In genomic region chr11:65672180-65672860, GRCh38 we compare ENCODE assay signal across 21 cellular contexts. TPM values are rescaled to one million over a fixed set of nuclear protein-coding genes. Genes with fewer than 3 reads are reported as not detected.
DNase-seq lines count a peak whose midpoint lies in the region; ATAC-seq, FAIRE-seq and TF ChIP-seq lines count a peak whose summit lies in the region.
"Had no signal": no experiment of that assay in that cellular context is flagged by ENCODE, and none has a peak within 500 bp of the region (broad histone marks: within the 10 kb centered on the region; RNA-seq: fewer than 3 reads in every experiment).

No MANE protein-coding gene starts in this region.

- H3K79me2 ChIP-seq in K562 (ENCODE audit: control insufficient read depth, insufficient read depth, low read length), result no peaks in the 10 kb centered on the region

- no peak for TF ChIP-seq EP300 in K562 (IDR thresholded peaks at IDR 0.05; ENCODE audit: low read length)

- no peak overlapping the region for H3K9ac ChIP-seq in K562 (ENCODE audit: insufficient read depth in 1 of 2, low read depth in 2 of 2, low read length in 2 of 2)

- TF ChIP-seq RAD21 in K562 (CRISPR knock-in tag; conservative IDR thresholded peaks at IDR 0.05 in 1 of 2, IDR thresholded peaks at IDR 0.05 in 1 of 2), result no peak

- H3K27ac Mint-ChIP-seq in activated CD8-positive, alpha-beta T cell treated with anti-CD3 and anti-CD28 coated beads for 36 hours, result no peak overlapping the region
- H3K27ac Mint-ChIP-seq in activated CD8-positive, alpha-beta T cell treated with anti-CD3 and anti-CD28 coated beads, Interleukin-2, amount 10 ng/mL, durations not matched to agents 7 days and 5 days, result no peak overlapping the region

- H4K20me1 ChIP-seq in K562 (replicated peaks; ENCODE audit: control insufficient read depth, insufficient read depth, low read length), result no peaks in the 10 kb centered on the region

- TF ChIP-seq CTCF in activated CD8-positive, alpha-beta T cell treated with anti-CD3 and anti-CD28 coated beads for 36 hours (IDR thresholded peaks at IDR 0.05), result no peak
- no peak for TF ChIP-seq CTCF in K562 (IDR thresholded peaks at IDR 0.05 in 2 of 3, conservative IDR thresholded peaks at IDR 0.05 in 1 of 3; ENCODE audit: insufficient read depth in 2 of 3, low read depth in 1 of 3, low read length in 3 of 3)

- no peaks in the 10 kb centered on the region for H3K27me3 Mint-ChIP-seq in activated CD8-positive, alpha-beta T cell treated with anti-CD3 and anti-CD28 coated beads for 36 hours
- H3K27me3 Mint-ChIP-seq in activated CD8-positive, alpha-beta T cell treated with anti-CD3 and anti-CD28 coated beads, Interleukin-2, amount 10 ng/mL, durations not matched to agents 7 days and 5 days (ENCODE audit: low read depth), result no peaks in the 10 kb centered on the region

- intact Hi-C loops in activated CD8-positive, alpha-beta T cell treated with anti-CD3 and anti-CD28 coated beads for 36 hours (cut with micrococcal nuclease), result no loop called here
- intact Hi-C loops in K562 (cut with micrococcal nuclease), result no loop called here

- no peak overlapping the region for H3K4me3 Mint-ChIP-seq in activated CD8-positive, alpha-beta T cell treated with anti-CD3 and anti-CD28 coated beads for 36 hours
- no peak overlapping the region for H3K4me3 Mint-ChIP-seq in activated CD8-positive, alpha-beta T cell treated with anti-CD3 and anti-CD28 coated beads, Interleukin-2, amount 10 ng/mL, durations not matched to agents 7 days and 5 days

- ATAC-seq in activated CD8-positive, alpha-beta T cell treated with anti-CD3 and anti-CD28 coated beads for 36 hours, result peak; percentile 71
- ATAC-seq in activated CD8-positive, alpha-beta T cell treated with anti-CD3 and anti-CD28 coated beads, Interleukin-2, amount 10 ng/mL, durations not matched to agents 7 days and 5 days, result no peak
- no peak for ATAC-seq in K562
- ATAC-seq in HG03280 (IDR thresholded peaks at IDR 0.05; ENCODE audit: unreplicated experiment), result no peak

- peak; percentile 17 for DNase-seq in activated CD8-positive, alpha-beta T cell treated with anti-CD3 and anti-CD28 coated beads for 36 hours
- no peak for DNase-seq in activated CD8-positive, alpha-beta T cell treated with anti-CD3 and anti-CD28 coated beads, Interleukin-2, amount 10 ng/mL, durations not matched to agents 7 days and 5 days
- DNase-seq in GM18507 (ENCODE audit: extremely low spot score, insufficient read length, low read depth) (no peak), K562 (ENCODE audit: extremely low read depth in 1 of 4, low spot score in 3 of 4) (no peak), small intestine (no peak), NCI-H345 (lab: John Stamatoyannopoulos, UW) (no peak), CD1c-positive myeloid dendritic cell (ENCODE audit: extremely low spot score) (no peak)
- DNase-seq: C1 segment of cervical spinal cord, DMS153, IMR-90, Kasumi-1, NCI-H1105, NCI-H1694, NCI-H2107, NCI-H2227 treated with DMSO at 0.1 percent for 48 hours, NCI-H526 treated with DMSO at 0.1 percent for 48 hours had no signal

- POLR2A ChIA-PET in activated CD8-positive, alpha-beta T cell treated with anti-CD3 and anti-CD28 coated beads for 36 hours (lab: Charles Lee), result interaction anchor here (0.7 kb wide), 1 partner anchor 270 kb away, joined by 3 read pairs; no protein-coding TSS in a partner anchor
- POLR2A ChIA-PET in activated CD8-positive, alpha-beta T cell treated with anti-CD3 and anti-CD28 coated beads, Interleukin-2, amount 10 ng/mL, durations not matched to agents 7 days and 5 days (lab: Charles Lee), result interaction anchor here (0.7 kb wide), 1 partner anchor 11 kb away, joined by 4 read pairs; no protein-coding TSS in a partner anchor
- POLR2A ChIA-PET in K562 (lab: Yijun Ruan, JAX), result interaction anchor here (0.8 to 1.0 kb wide), 2 partner anchors 9 to 13 kb away, joined by 3 read pairs; no protein-coding TSS in a partner anchor

- H3K9me3 ChIP-seq in K562 (replicated peaks; ENCODE audit: control insufficient read depth, insufficient read depth, low read depth, low read length) (no peaks in the 10 kb centered on the region), small intestine (ENCODE audit: control insufficient read depth, low read depth) (no peaks in the 10 kb centered on the region)
- H3K9me3 ChIP-seq: SJSA1 had no signal

- H3K9me3 Mint-ChIP-seq in activated CD8-positive, alpha-beta T cell treated with anti-CD3 and anti-CD28 coated beads for 36 hours, result no peaks in the 10 kb centered on the region
- H3K9me3 Mint-ChIP-seq in activated CD8-positive, alpha-beta T cell treated with anti-CD3 and anti-CD28 coated beads, Interleukin-2, amount 10 ng/mL, durations not matched to agents 7 days and 5 days (ENCODE audit: insufficient read depth), result no peaks in the 10 kb centered on the region

- H3K9me1 ChIP-seq in K562 (ENCODE audit: control insufficient read depth, insufficient read depth, low read length), result no peaks in the 10 kb centered on the region

- H3K4me1 ChIP-seq in K562 (replicated peaks in 1 of 2; ENCODE audit: control insufficient read depth in 2 of 2, insufficient read depth in 2 of 2, low read length in 2 of 2) (no peaks in the 10 kb centered on the region), small intestine (ENCODE audit: control insufficient read depth in 2 of 2, insufficient read depth in 1 of 2, low read depth in 1 of 2, low read length in 1 of 2) (no peaks in the 10 kb centered on the region)
- H3K4me1 ChIP-seq: SJSA1 had no signal

- FAIRE-seq in GM18507 (lab: Jason Lieb, UNC) (peak; percentile 33), K562 (lab: Jason Lieb, UNC) (no peak), small intestine (lab: Jason Lieb, UNC) (peak; percentile 10)
- FAIRE-seq: A204.1, GM19239 had no signal

- no peak for TF ChIP-seq POLR2A in K562 (conservative IDR thresholded peaks at IDR 0.05)

- H3K27ac ChIP-seq in K562 (ENCODE audit: extremely low read depth, low read depth, low read length) (no peak overlapping the region), small intestine (ENCODE audit: low read depth in 1 of 2, low read length in 1 of 2) (no peak overlapping the region)
- H3K27ac ChIP-seq: RWPE1, SJSA1 had no signal

- peaks cover 3% of the 10 kb centered on the region for H3K4me1 Mint-ChIP-seq in activated CD8-positive, alpha-beta T cell treated with anti-CD3 and anti-CD28 coated beads for 36 hours (ENCODE audit: low read depth)
- no peaks in the 10 kb centered on the region for H3K4me1 Mint-ChIP-seq in activated CD8-positive, alpha-beta T cell treated with anti-CD3 and anti-CD28 coated beads, Interleukin-2, amount 10 ng/mL, durations not matched to agents 7 days and 5 days (ENCODE audit: low read depth)

- no peaks in the 10 kb centered on the region for H3K36me3 Mint-ChIP-seq in activated CD8-positive, alpha-beta T cell treated with anti-CD3 and anti-CD28 coated beads for 36 hours (ENCODE audit: low read depth)
- no peaks in the 10 kb centered on the region for H3K36me3 Mint-ChIP-seq in activated CD8-positive, alpha-beta T cell treated with anti-CD3 and anti-CD28 coated beads, Interleukin-2, amount 10 ng/mL, durations not matched to agents 7 days and 5 days (ENCODE audit: low read depth)

- H3K4me3 ChIP-seq in K562 (no peak overlapping the region), small intestine (ENCODE audit: low read depth in 1 of 2, low read length in 2 of 2) (no peak overlapping the region)
- H3K4me3 ChIP-seq: SJSA1 had no signal

- in situ Hi-C loops in K562 (cut with MboI), result no loop called here

- CTCF ChIA-PET in activated CD8-positive, alpha-beta T cell treated with anti-CD3 and anti-CD28 coated beads for 36 hours (lab: Charles Lee), result interaction anchor here (0.7 to 1.5 kb wide), 3 partner anchors 20 to 216 kb away, joined by 3 to 5 read pairs (median 3); partner anchors contain the start of gene FIBP
- CTCF ChIA-PET in activated CD8-positive, alpha-beta T cell treated with anti-CD3 and anti-CD28 coated beads, Interleukin-2, amount 10 ng/mL, durations not matched to agents 7 days and 5 days (lab: Charles Lee), result interaction anchor here (0.9 to 1.0 kb wide), 3 partner anchors 34 to 350 kb away, joined by 3 read pairs; no protein-coding TSS in a partner anchor
- CTCF ChIA-PET in K562 (lab: Yijun Ruan, JAX; ENCODE audit: low intra/inter-chr PET ratio), result no interaction called here

- no peaks in the 10 kb centered on the region for H3K36me3 ChIP-seq in K562 (ENCODE audit: control insufficient read depth, insufficient read depth, low read length)
- H3K36me3 ChIP-seq in small intestine (ENCODE audit: control insufficient read depth in 2 of 2, insufficient read depth in 2 of 2, low read length in 2 of 2), result no peaks in the 10 kb centered on the region
- H3K36me3 ChIP-seq: SJSA1 had no signal

- no peak overlapping the region for H2AFZ ChIP-seq in K562 (ENCODE audit: low read depth, low read length)

- H3K27me3 ChIP-seq in K562 (ENCODE audit: control insufficient read depth in 2 of 2, insufficient read depth in 2 of 2, low read length in 2 of 2) (no peaks in the 10 kb centered on the region), small intestine (ENCODE audit: control insufficient read depth in 2 of 2, insufficient read depth in 2 of 2, low read length in 2 of 2) (no peaks in the 10 kb centered on the region)

- H3K4me2 ChIP-seq in K562 (ENCODE audit: insufficient read depth, low read length), result no peak overlapping the region

- no TSS peak for BruUV-seq in K562 (replicated peaks; lab: Mats Ljungman, UMichigan)

RNA-seq across cellular contexts. Expression of gene RELA, which starts 9.6 kb away (rescaled TPM):
- 10 to 100 TPM; 65.6 to 72.5 TPM for total RNA-seq in activated CD8-positive, alpha-beta T cell treated with anti-CD3 and anti-CD28 coated beads for 36 hours
- total RNA-seq in activated CD8-positive, alpha-beta T cell treated with anti-CD3 and anti-CD28 coated beads, Interleukin-2, amount 10 ng/mL, durations not matched to agents 7 days and 5 days, result 10 to 100 TPM; 72.5 to 82.4 TPM
- total RNA-seq in K562 (2011; cell fraction: chromatin; rRNA removed; ENCODE audit: low replicate concordance), result 79.5 and 201 TPM in 2 replicates
- total RNA-seq in K562 (2011; cell fraction: nucleolus; rRNA removed), result 107 and 114 TPM in 2 replicates
- 101 and 117 TPM in 2 replicates for total RNA-seq in K562 (2011; cell fraction: nucleoplasm; rRNA removed)
- total RNA-seq in K562 (2014; rRNA removed), result 33.4 and 37.6 TPM in 2 replicates
- 13.6 and 14.2 TPM in 2 replicates for total RNA-seq in K562 (2014; rRNA removed; fragmentation: Illumina TruSeq; extraction: Trizol)
- 20.6 and 21.0 TPM in 2 replicates for total RNA-seq in K562 (2015; rRNA removed; fragmentation: Illumina TruSeq; extraction: Trizol)
- total RNA-seq in K562 (2021), result 52.2 and 62.0 TPM in 2 replicates
- 17.0 and 30.8 TPM in 2 replicates for polyA plus RNA-seq in K562 (2011; rRNA removed)
- polyA plus RNA-seq in K562 (2011; cell fraction: cytosol; rRNA removed), result 15.4 and 23.1 TPM in 2 replicates
- 129 and 168 TPM in 2 replicates for polyA plus RNA-seq in K562 (2011; cell fraction: nucleus; rRNA removed)
- polyA plus RNA-seq in K562 (2012), result 45.8 and 53.1 TPM in 2 replicates
- polyA plus RNA-seq in K562 (2014; fragmentation: Illumina TruSeq; extraction: Trizol), result 46.8 and 67.4 TPM in 2 replicates
- polyA plus RNA-seq in K562 (2014; fragmentation: Nextera tagmentation; extraction: Ambion mirVana), result 1 to 10 TPM; 6.0 to 6.4 TPM
- 30.1 and 31.1 TPM in 2 replicates for polyA plus RNA-seq in K562 (2014; rRNA removed)
- polyA minus RNA-seq in K562 (2011; rRNA and poly(A)+ RNA removed), result 24.3 and 24.4 TPM in 2 replicates
- polyA minus RNA-seq in K562 (2011; cell fraction: cytosol; rRNA and poly(A)+ RNA removed), result 25.8 and 34.8 TPM in 2 replicates
- polyA minus RNA-seq in K562 (2011; cell fraction: nucleus; rRNA and poly(A)+ RNA removed), result 58.0 and 73.5 TPM in 2 replicates
- polyA plus RNA-seq in small intestine, result 10 to 100 TPM; 32.2 to 40.5 (median 33.0) TPM

RNA-seq across cellular contexts. Expression of gene SIPA1, which starts 34.4 kb away (rescaled TPM):
- total RNA-seq in activated CD8-positive, alpha-beta T cell treated with anti-CD3 and anti-CD28 coated beads for 36 hours, result 100 to 1,000 TPM; 172 to 180 TPM
- total RNA-seq in activated CD8-positive, alpha-beta T cell treated with anti-CD3 and anti-CD28 coated beads, Interleukin-2, amount 10 ng/mL, durations not matched to agents 7 days and 5 days, result 100 to 1,000 TPM; 245 to 274 TPM
- total RNA-seq in K562 (2011; cell fraction: chromatin; rRNA removed; ENCODE audit: low replicate concordance), result 26.8 and 126 TPM in 2 replicates
- 79.4 and 96.4 TPM in 2 replicates for total RNA-seq in K562 (2011; cell fraction: nucleolus; rRNA removed)
- 35.7 and 43.0 TPM in 2 replicates for total RNA-seq in K562 (2011; cell fraction: nucleoplasm; rRNA removed)
- total RNA-seq in K562 (2014; rRNA removed), result 45.7 and 56.0 TPM in 2 replicates
- 12.4 and 14.2 TPM in 2 replicates for total RNA-seq in K562 (2014; rRNA removed; fragmentation: Illumina TruSeq; extraction: Trizol)
- 28.3 and 29.2 TPM in 2 replicates for total RNA-seq in K562 (2015; rRNA removed; fragmentation: Illumina TruSeq; extraction: Trizol)
- total RNA-seq in K562 (2021), result 83.1 and 85.8 TPM in 2 replicates
- polyA plus RNA-seq in K562 (2011; rRNA removed), result 16.8 and 31.3 TPM in 2 replicates
- 19.5 and 74.2 TPM in 2 replicates for polyA plus RNA-seq in K562 (2011; cell fraction: cytosol; rRNA removed)
- 72.0 and 175 TPM in 2 replicates for polyA plus RNA-seq in K562 (2011; cell fraction: nucleus; rRNA removed)
- polyA plus RNA-seq in K562 (2012), result 54.8 and 65.0 TPM in 2 replicates
- 15.5 and 30.0 TPM in 2 replicates for polyA plus RNA-seq in K562 (2014; fragmentation: Illumina TruSeq; extraction: Trizol)
- polyA plus RNA-seq in K562 (2014; fragmentation: Nextera tagmentation; extraction: Ambion mirVana), result 1 to 10 TPM in 1 of 2 experiments, under 1 TPM in 1; 0.25 to 1.4 TPM
- 34.7 and 37.2 TPM in 2 replicates for polyA plus RNA-seq in K562 (2014; rRNA removed)
- 15.4 and 26.3 TPM in 2 replicates for polyA minus RNA-seq in K562 (2011; rRNA and poly(A)+ RNA removed)
- polyA minus RNA-seq in K562 (2011; cell fraction: cytosol; rRNA and poly(A)+ RNA removed), result 43.1 and 44.1 TPM in 2 replicates
- polyA minus RNA-seq in K562 (2011; cell fraction: nucleus; rRNA and poly(A)+ RNA removed), result 26.3 and 33.0 TPM in 2 replicates
- 10 to 100 TPM; 21.7 to 45.2 (median 41.1) TPM for polyA plus RNA-seq in small intestine

RNA-seq across cellular contexts. Expression of gene KAT5, which starts 39.7 kb away (rescaled TPM):
- total RNA-seq in activated CD8-positive, alpha-beta T cell treated with anti-CD3 and anti-CD28 coated beads for 36 hours, result 10 to 100 TPM; 67.7 to 71.8 TPM
- 10 to 100 TPM; 63.2 to 68.7 TPM for total RNA-seq in activated CD8-positive, alpha-beta T cell treated with anti-CD3 and anti-CD28 coated beads, Interleukin-2, amount 10 ng/mL, durations not matched to agents 7 days and 5 days
- 44.9 and 134 TPM in 2 replicates for total RNA-seq in K562 (2011; cell fraction: chromatin; rRNA removed; ENCODE audit: low replicate concordance)
- total RNA-seq in K562 (2011; cell fraction: nucleolus; rRNA removed), result 81.0 and 82.1 TPM in 2 replicates
- total RNA-seq in K562 (2011; cell fraction: nucleoplasm; rRNA removed), result 51.7 and 58.3 TPM in 2 replicates
- total RNA-seq in K562 (2014; rRNA removed) (59.6 and 74.1 TPM in 2 replicates), K562 (2014; rRNA removed; fragmentation: Illumina TruSeq; extraction: Trizol) (28.8 and 34.4 TPM in 2 replicates), K562 (2015; rRNA removed; fragmentation: Illumina TruSeq; extraction: Trizol) (52.7 and 57.5 TPM in 2 replicates), K562 (2021) (68.3 and 76.8 TPM in 2 replicates)
- polyA plus RNA-seq in K562 (2011; rRNA removed) (42.4 and 57.9 TPM in 2 replicates), K562 (2014; fragmentation: Illumina TruSeq; extraction: Trizol) (63.3 and 66.5 TPM in 2 replicates), K562 (2014; fragmentation: Nextera tagmentation; extraction: Ambion mirVana) (10 to 100 TPM in 1 of 2 experiments, 1 to 10 TPM in 1; 3.6 to 12.9 TPM), K562 (2014; rRNA removed) (68.4 and 75.4 TPM in 2 replicates), small intestine (10 to 100 TPM; 68.2 to 76.7 (median 73.9) TPM)
- polyA plus RNA-seq in K562 (2011; cell fraction: cytosol; rRNA removed), result 44.4 and 53.1 TPM in 2 replicates
- polyA plus RNA-seq in K562 (2011; cell fraction: nucleus; rRNA removed), result 70.2 and 76.3 TPM in 2 replicates
- polyA plus RNA-seq in K562 (2012), result 52.3 and 56.9 TPM in 2 replicates
- 47.1 and 62.6 TPM in 2 replicates for polyA minus RNA-seq in K562 (2011; rRNA and poly(A)+ RNA removed)
- 27.5 and 38.4 TPM in 2 replicates for polyA minus RNA-seq in K562 (2011; cell fraction: cytosol; rRNA and poly(A)+ RNA removed)
- polyA minus RNA-seq in K562 (2011; cell fraction: nucleus; rRNA and poly(A)+ RNA removed), result 32.3 and 44.0 TPM in 2 replicates

RNA-seq across cellular contexts. Expression of gene RNASEH2C, which starts 48.3 kb away (rescaled TPM):
- total RNA-seq in activated CD8-positive, alpha-beta T cell treated with anti-CD3 and anti-CD28 coated beads for 36 hours, result 100 to 1,000 TPM; 101 to 109 TPM
- 10 to 100 TPM; 88.0 to 92.3 TPM for total RNA-seq in activated CD8-positive, alpha-beta T cell treated with anti-CD3 and anti-CD28 coated beads, Interleukin-2, amount 10 ng/mL, durations not matched to agents 7 days and 5 days
- total RNA-seq in K562 (2011; cell fraction: chromatin; rRNA removed; ENCODE audit: low replicate concordance), result 43.1 and 99.3 TPM in 2 replicates
- 62.9 and 67.9 TPM in 2 replicates for total RNA-seq in K562 (2011; cell fraction: nucleolus; rRNA removed)
- 55.1 and 61.4 TPM in 2 replicates for total RNA-seq in K562 (2011; cell fraction: nucleoplasm; rRNA removed)
- total RNA-seq in K562 (2014; rRNA removed), result 64.4 and 78.1 TPM in 2 replicates
- 9.0 and 11.7 TPM in 2 replicates for total RNA-seq in K562 (2014; rRNA removed; fragmentation: Illumina TruSeq; extraction: Trizol)
- 15.1 and 15.6 TPM in 2 replicates for total RNA-seq in K562 (2015; rRNA removed; fragmentation: Illumina TruSeq; extraction: Trizol)
- 78.2 and 87.2 TPM in 2 replicates for total RNA-seq in K562 (2021)
- 33.2 and 33.8 TPM in 2 replicates for polyA plus RNA-seq in K562 (2011; rRNA removed)
- 33.5 and 84.3 TPM in 2 replicates for polyA plus RNA-seq in K562 (2011; cell fraction: cytosol; rRNA removed)
- 65.0 and 106 TPM in 2 replicates for polyA plus RNA-seq in K562 (2011; cell fraction: nucleus; rRNA removed)
- polyA plus RNA-seq in K562 (2012), result 32.9 and 41.4 TPM in 2 replicates
- polyA plus RNA-seq in K562 (2014; fragmentation: Illumina TruSeq; extraction: Trizol), result 15.6 and 15.9 TPM in 2 replicates
- 1 to 10 TPM; 5.4 to 9.4 TPM for polyA plus RNA-seq in K562 (2014; fragmentation: Nextera tagmentation; extraction: Ambion mirVana)
- 63.2 and 75.9 TPM in 2 replicates for polyA plus RNA-seq in K562 (2014; rRNA removed)
- 10.3 and 11.0 TPM in 2 replicates for polyA minus RNA-seq in K562 (2011; rRNA and poly(A)+ RNA removed)
- polyA minus RNA-seq in K562 (2011; cell fraction: cytosol; rRNA and poly(A)+ RNA removed), result 9.4 and 19.7 TPM in 2 replicates
- polyA minus RNA-seq in K562 (2011; cell fraction: nucleus; rRNA and poly(A)+ RNA removed), result 27.5 and 27.6 TPM in 2 replicates
- 10 to 100 TPM; 50.1 to 65.1 (median 50.3) TPM for polyA plus RNA-seq in small intestine

RNA-seq across cellular contexts. Expression of gene PCNX3, which starts 56.7 kb away (rescaled TPM):
- total RNA-seq in activated CD8-positive, alpha-beta T cell treated with anti-CD3 and anti-CD28 coated beads for 36 hours, result 10 to 100 TPM; 34.3 to 34.4 TPM
- 10 to 100 TPM; 50.1 to 54.8 TPM for total RNA-seq in activated CD8-positive, alpha-beta T cell treated with anti-CD3 and anti-CD28 coated beads, Interleukin-2, amount 10 ng/mL, durations not matched to agents 7 days and 5 days
- total RNA-seq in K562 (2011; cell fraction: chromatin; rRNA removed; ENCODE audit: low replicate concordance), result 75.0 and 267 TPM in 2 replicates
- total RNA-seq in K562 (2011; cell fraction: nucleolus; rRNA removed), result 170 and 187 TPM in 2 replicates
- 110 and 119 TPM in 2 replicates for total RNA-seq in K562 (2011; cell fraction: nucleoplasm; rRNA removed)
- total RNA-seq in K562 (2014; rRNA removed) (21.3 and 24.3 TPM in 2 replicates), K562 (2014; rRNA removed; fragmentation: Illumina TruSeq; extraction: Trizol) (2.5 and 4.3 TPM in 2 replicates), K562 (2015; rRNA removed; fragmentation: Illumina TruSeq; extraction: Trizol) (13.9 and 14.1 TPM in 2 replicates), K562 (2021) (40.0 and 47.8 TPM in 2 replicates)
- polyA plus RNA-seq in K562 (2011; rRNA removed) (9.2 and 19.0 TPM in 2 replicates), K562 (2014; fragmentation: Illumina TruSeq; extraction: Trizol) (12.8 and 28.6 TPM in 2 replicates), K562 (2014; fragmentation: Nextera tagmentation; extraction: Ambion mirVana) (under 1 TPM; 0.11 to 0.29 TPM), K562 (2014; rRNA removed) (30.1 and 32.8 TPM in 2 replicates), small intestine (10 to 100 TPM; 12.7 to 25.7 (median 18.6) TPM)
- 17.7 and 33.4 TPM in 2 replicates for polyA plus RNA-seq in K562 (2011; cell fraction: cytosol; rRNA removed)
- 87.8 and 157 TPM in 2 replicates for polyA plus RNA-seq in K562 (2011; cell fraction: nucleus; rRNA removed)
- polyA plus RNA-seq in K562 (2012), result 25.3 and 40.1 TPM in 2 replicates
- 8.4 and 10.6 TPM in 2 replicates for polyA minus RNA-seq in K562 (2011; rRNA and poly(A)+ RNA removed)
- 25.9 and 35.1 TPM in 2 replicates for polyA minus RNA-seq in K562 (2011; cell fraction: cytosol; rRNA and poly(A)+ RNA removed)
- polyA minus RNA-seq in K562 (2011; cell fraction: nucleus; rRNA and poly(A)+ RNA removed), result 43.0 and 43.9 TPM in 2 replicates
